10 cellular contexts compared by ENCODE assay signal in the genomic region with DNA sequence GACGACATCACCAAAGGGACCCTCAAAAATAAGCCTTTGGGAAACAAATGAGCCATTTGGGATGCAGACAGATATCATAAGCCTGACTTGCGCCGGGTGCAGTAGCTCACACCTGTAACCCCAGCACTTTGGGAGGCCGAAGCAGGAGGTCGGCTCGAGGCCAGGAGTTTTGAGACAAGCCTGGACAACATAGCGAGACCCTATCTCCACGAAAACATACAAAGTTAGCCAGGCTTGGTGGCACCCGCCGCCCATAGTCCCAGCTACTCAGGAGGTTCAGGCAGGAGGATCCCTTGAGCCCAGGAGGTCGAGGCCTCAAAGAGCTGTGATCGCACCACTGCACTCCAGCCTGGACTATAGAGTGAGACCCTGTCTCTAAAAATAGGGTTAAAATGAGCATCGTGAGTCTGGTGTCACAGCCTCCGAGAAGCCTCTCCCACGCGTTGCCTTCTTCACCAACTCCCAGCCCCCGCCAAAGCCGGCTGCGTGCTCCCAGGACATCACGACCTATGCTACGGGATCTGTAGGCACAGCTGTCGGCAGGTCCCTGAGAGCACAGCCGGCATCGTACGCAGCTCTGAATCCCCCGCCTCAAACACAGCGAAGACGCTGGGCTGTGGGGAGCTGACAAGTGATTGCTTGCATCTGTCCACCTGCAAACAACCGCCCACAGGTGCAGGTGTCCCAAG. TPM values are rescaled to one million over a fixed set of nuclear protein-coding genes. Genes with fewer than 3 reads are reported as not detected.
A peak's percentile ranks its signal among the peaks of the same experiment; 100 is the strongest.
DNase-seq lines count a peak whose midpoint lies in the region; ATAC-seq, FAIRE-seq and TF ChIP-seq lines count a peak whose summit lies in the region.
"Had no signal": no experiment of that assay in that cellular context is flagged by ENCODE, and none has a peak within 500 bp of the region (broad histone marks: within the 10 kb centered on the region; RNA-seq: fewer than 3 reads in every experiment).

No MANE protein-coding gene starts in this region.

- H4K20me1 ChIP-seq in DND-41 (ENCODE audit: insufficient read depth, low read length): peaks cover 71% of the 10 kb centered on the region

- H3K79me2 ChIP-seq in DND-41 (ENCODE audit: insufficient read depth, low read length) (peaks cover 79% of the 10 kb centered on the region), parathyroid adenoma (peaks cover 59% of the 10 kb centered on the region)

- H3K9ac ChIP-seq in DND-41 (ENCODE audit: low read depth, low read length) (peak overlapping the region; percentile 97), parathyroid adenoma (no peak overlapping the region)

- H3K4me1 ChIP-seq in DND-41 (ENCODE audit: insufficient read depth, low read length) (peaks cover 47% of the 10 kb centered on the region), Panc1 (ENCODE audit: control insufficient read depth, insufficient read depth, low read length) (peaks cover 36% of the 10 kb centered on the region), parathyroid adenoma (peaks cover 16% of the 10 kb centered on the region)

- H3K4me2 ChIP-seq in DND-41 (ENCODE audit: insufficient read depth, low read length) (peak overlapping the region; percentile 99), parathyroid adenoma (ENCODE audit: low read length) (peak overlapping the region; percentile 82)

- H3K27ac ChIP-seq in DND-41 (ENCODE audit: low read length) (no peak overlapping the region), Panc1 (ENCODE audit: low read length) (peak overlapping the region; percentile 90), parathyroid adenoma (no peak overlapping the region)

- ATAC-seq in DND-41 (ENCODE audit: insufficient read depth, low read depth): no peak
- no peak for ATAC-seq in Panc1
- ATAC-seq in GM21526 (IDR thresholded peaks at IDR 0.05; ENCODE audit: low FRiP score, unreplicated experiment): no peak

- H3K36me3 ChIP-seq in DND-41 (ENCODE audit: insufficient read depth, low read length) (peaks cover 43% of the 10 kb centered on the region), Panc1 (ENCODE audit: control insufficient read depth, insufficient read depth, low read length) (peaks cover 6% of the 10 kb centered on the region; the same call in 1 of the 2 replicates), parathyroid adenoma (ENCODE audit: control insufficient read depth, insufficient read depth, low read length) (no peaks in the 10 kb centered on the region)

- FAIRE-seq in H54 (lab: Jason Lieb, UNC): no peak

- POLR2A ChIA-PET in Panc1 (lab: Charles Lee): no interaction called here

- no peak overlapping the region for H2AFZ ChIP-seq in DND-41 (ENCODE audit: low read depth, low read length)
- H2AFZ ChIP-seq in parathyroid adenoma: no peak overlapping the region

- TF ChIP-seq CTCF in DND-41 (IDR thresholded peaks at IDR 0.05; ENCODE audit: borderline replicate concordance, extremely low read depth, low read length, poor library complexity, severe bottlenecking): no peak
- TF ChIP-seq CTCF in Panc1 (IDR thresholded peaks at IDR 0.05): no peak
- TF ChIP-seq CTCF in epithelial cell of esophagus (IDR thresholded peaks at IDR 0.05; ENCODE audit: insufficient read depth, low read depth, low read length, missing control alignments): no peak
- no peak for TF ChIP-seq CTCF in parathyroid adenoma (IDR thresholded peaks at IDR 0.05)

- no peak for DNase-seq in DND-41
- no peak for DNase-seq in Panc1 (ENCODE audit: low read depth, low spot score)
- DNase-seq in epithelial cell of esophagus (ENCODE audit: low read depth): no peak
- no peak for DNase-seq in iPS-NIHi11 (ENCODE audit: low spot score)
- no peak for DNase-seq in H54 (ENCODE audit: insufficient read length, low spot score)
- DNase-seq in NCI-H2196 (lab: John Stamatoyannopoulos, UW; ENCODE audit: unreplicated experiment): no peak
- DNase-seq: KG1, testis had no signal

- H3K27me3 ChIP-seq in DND-41 (ENCODE audit: insufficient read depth, low read length, poor library complexity): no peaks in the 10 kb centered on the region
- H3K27me3 ChIP-seq in Panc1 (ENCODE audit: control insufficient read depth, insufficient read depth, low read length): no peaks in the 10 kb centered on the region
- H3K27me3 ChIP-seq in parathyroid adenoma (ENCODE audit: control insufficient read depth, insufficient read depth, low read length): no peaks in the 10 kb centered on the region
- H3K27me3 ChIP-seq: testis had no signal

- intact Hi-C loops in Panc1 (cut with micrococcal nuclease; ENCODE audit: unreplicated experiment): no loop called here

- H3K9me3 ChIP-seq in DND-41 (ENCODE audit: insufficient read depth, low read length, severe bottlenecking) (no peaks in the 10 kb centered on the region), Panc1 (ENCODE audit: control insufficient read depth, insufficient read depth, low read depth, low read length) (no peaks in the 10 kb centered on the region), parathyroid adenoma (ENCODE audit: control insufficient read depth, low read length) (no peaks in the 10 kb centered on the region)
- H3K9me3 ChIP-seq: testis had no signal

- in situ Hi-C loops in Panc1 (cut with HindIII; ENCODE audit: low pct_unique_long_range_greater_than_20kb, low sequenced_read_pairs): no loop called here

- peak overlapping the region; percentile 99 to 100; a peak in 3 of 4 replicates for H3K4me3 ChIP-seq in DND-41 (ENCODE audit: low read depth in 1 of 2, low read length in 2 of 2)
- peak overlapping the region; percentile 80 to 84 for H3K4me3 ChIP-seq in Panc1 (ENCODE audit: low read depth in 2 of 2, low read length in 2 of 2)
- H3K4me3 ChIP-seq in epithelial cell of esophagus (ENCODE audit: low read length): peak overlapping the region; percentile 89
- H3K4me3 ChIP-seq in parathyroid adenoma (ENCODE audit: low read depth, low read length): peak overlapping the region; percentile 89

- no TSS peak for BruUV-seq in Panc1 (replicated peaks; lab: Mats Ljungman, UMichigan)

- CTCF ChIA-PET in Panc1 (lab: Charles Lee): no interaction called here

- TF ChIP-seq POLR2A in H54 (IDR thresholded peaks at IDR 0.05; ENCODE audit: low read depth, low read length): no peak

RNA-seq across cellular contexts. Expression of gene REXO1, which starts 1.6 kb away (rescaled TPM):
- total RNA-seq in Panc1 (2021; ENCODE audit: unreplicated experiment): 52.1 TPM
- polyA plus RNA-seq in Panc1 (2012; ENCODE audit: insufficient read length): 66.2 TPM

RNA-seq across cellular contexts. Expression of gene KLF16, which starts 16.7 kb away (rescaled TPM):
- 79.3 TPM for total RNA-seq in Panc1 (2021; ENCODE audit: unreplicated experiment)
- polyA plus RNA-seq in Panc1 (2012; ENCODE audit: insufficient read length): 74.5 TPM

RNA-seq across cellular contexts. Expression of gene ATP8B3, which starts 34.6 kb away (rescaled TPM):
- 67.7 TPM for total RNA-seq in Panc1 (2021; ENCODE audit: unreplicated experiment)
- polyA plus RNA-seq in Panc1 (2012; ENCODE audit: insufficient read length): 30.0 TPM

RNA-seq across cellular contexts. Expression of gene ABHD17A, which starts 38.6 kb away (rescaled TPM):
- 57.1 TPM for total RNA-seq in Panc1 (2021; ENCODE audit: unreplicated experiment)
- 92.3 TPM for polyA plus RNA-seq in Panc1 (2012; ENCODE audit: insufficient read length)

RNA-seq across cellular contexts. Expression of gene ADAT3, which starts 58.5 kb away (rescaled TPM):
- total RNA-seq in Panc1 (2021; ENCODE audit: unreplicated experiment): 8.9 TPM
- 8.5 TPM for polyA plus RNA-seq in Panc1 (2012; ENCODE audit: insufficient read length)
